In genomic region chr18:44715245-44715644, GRCh38 we compare ENCODE assay signal across 8 cellular contexts. TPM values are rescaled to one million over a fixed set of nuclear protein-coding genes. Genes with fewer than 3 reads are reported as not detected.
A peak's percentile ranks its signal among the peaks of the same experiment; 100 is the strongest.
DNase-seq lines count a peak whose midpoint lies in the region; ATAC-seq and TF ChIP-seq lines count a peak whose summit lies in the region.

No MANE protein-coding gene starts in this region.

- TF ChIP-seq EP300 in Ishikawa (IDR thresholded peaks at IDR 0.05; ENCODE audit: borderline replicate concordance), result no peak
- no peak for TF ChIP-seq EP300 in ovary (IDR thresholded peaks at IDR 0.05)

- no peaks in the 10 kb centered on the region for H3K27me3 ChIP-seq in ovary

- H3K36me3 Mint-ChIP-seq in brain (peaks cover 81% of the 10 kb centered on the region), immature natural killer cell (peaks cover 20 to 44% (median 31%) of the 10 kb centered on the region in 3 donors)
- peaks cover 49% of the 10 kb centered on the region for H3K36me3 Mint-ChIP-seq in stimulated activated effector memory CD8-positive, alpha-beta T cell treated with anti-CD3 and anti-CD28 coated beads, Interleukin-12 subunit alpha, Interleukin-12 subunit beta, amount 100 ng/mL, for 72 hours

- H3K27ac ChIP-seq in ovary, result no peak overlapping the region

- intact Hi-C loops in left colon (cut with DNase I, micrococcal nuclease) (loop anchor here in 1 of 2 donors (10.0 kb wide), 1 partner anchor 1250 kb away; the partner anchor contains the start of gene EPG5), ovary (cut with DNase I) (no loop called here)

- TF ChIP-seq CTCF in brain (conservative IDR thresholded peaks at IDR 0.05) (no peak), ovary (IDR thresholded peaks at IDR 0.05) (no peak)

- H3K4me1 Mint-ChIP-seq in brain, result peaks cover 76% of the 10 kb centered on the region
- H3K4me1 Mint-ChIP-seq in stimulated activated effector memory CD8-positive, alpha-beta T cell treated with anti-CD3 and anti-CD28 coated beads, Interleukin-12 subunit alpha, Interleukin-12 subunit beta, amount 100 ng/mL, for 72 hours, result peaks cover 67% of the 10 kb centered on the region
- H3K4me1 Mint-ChIP-seq in immature natural killer cell, result peaks cover 14 to 35% of the 10 kb centered on the region in 2 donors

- H3K4me1 ChIP-seq in ovary (ENCODE audit: insufficient read depth), result peaks cover 13% of the 10 kb centered on the region

- H3K9me3 Mint-ChIP-seq in brain (peaks cover 0 to 18% (median 8%) of the 10 kb centered on the region in 5 experiments), immature natural killer cell (no peaks in the 10 kb centered on the region)
- no peaks in the 10 kb centered on the region for H3K9me3 Mint-ChIP-seq in stimulated activated effector memory CD8-positive, alpha-beta T cell treated with anti-CD3 and anti-CD28 coated beads, Interleukin-12 subunit alpha, Interleukin-12 subunit beta, amount 100 ng/mL, for 72 hours

- TF ChIP-seq POLR2A in ovary (IDR thresholded peaks at IDR 0.05), result no peak

- no peak for TF ChIP-seq RAD21 in Ishikawa (IDR thresholded peaks at IDR 0.05; ENCODE audit: low read depth)

- DNase-seq in left colon, result peak in 1 of 2 donors; percentile 54
- DNase-seq in stimulated activated effector memory CD8-positive, alpha-beta T cell treated with anti-CD3 and anti-CD28 coated beads, Interleukin-12 subunit alpha, Interleukin-12 subunit beta, amount 100 ng/mL, for 72 hours (ENCODE audit: low spot score in 2 of 2), result no peak
- no peak for DNase-seq in NCI-H524 treated with DMSO at 0.1 percent for 48 hours (lab: John Stamatoyannopoulos, UW)
- no peak for DNase-seq in immature natural killer cell
- DNase-seq in ovary, result no peak

- H3K4me3 Mint-ChIP-seq in brain (peak overlapping the region in 3 of 5 experiments; percentile 21 to 74 (median 72)), immature natural killer cell (no peak overlapping the region)
- H3K4me3 Mint-ChIP-seq in stimulated activated effector memory CD8-positive, alpha-beta T cell treated with anti-CD3 and anti-CD28 coated beads, Interleukin-12 subunit alpha, Interleukin-12 subunit beta, amount 100 ng/mL, for 72 hours, result no peak overlapping the region

- 66 to 87% (median 83%) methylated on average over 7 of the region's 7 CpGs for WGBS in ovary, 3 donors

- ATAC-seq in left colon (peak; percentile 33), GM19351 (IDR thresholded peaks at IDR 0.05; ENCODE audit: unreplicated experiment) (no peak)
- ATAC-seq in stimulated activated effector memory CD8-positive, alpha-beta T cell treated with anti-CD3 and anti-CD28 coated beads, Interleukin-12 subunit alpha, Interleukin-12 subunit beta, amount 100 ng/mL, for 72 hours, result no peak

- no peaks in the 10 kb centered on the region for H3K9me3 ChIP-seq in ovary

- H3K27me3 Mint-ChIP-seq in brain, result no peaks in the 10 kb centered on the region
- H3K27me3 Mint-ChIP-seq in immature natural killer cell (ENCODE audit: low read depth in 3 of 3), result peaks cover 0 to 6% (median 0%) of the 10 kb centered on the region in 3 donors

- peak overlapping the region; percentile 92 to 99 (median 97) for H3K27ac Mint-ChIP-seq in brain
- H3K27ac Mint-ChIP-seq in stimulated activated effector memory CD8-positive, alpha-beta T cell treated with anti-CD3 and anti-CD28 coated beads, Interleukin-12 subunit alpha, Interleukin-12 subunit beta, amount 100 ng/mL, for 72 hours, result peak overlapping the region; percentile 62
- no peak overlapping the region for H3K27ac Mint-ChIP-seq in immature natural killer cell

- H3K36me3 ChIP-seq in ovary, result no peaks in the 10 kb centered on the region

- H3K4me3 ChIP-seq in ovary, result no peak overlapping the region

TF ChIP-seq in Ishikawa, 13 proteins besides CTCF, POLR2A, EP300 and RAD21:
- TF ChIP-seq, protein P1, sequence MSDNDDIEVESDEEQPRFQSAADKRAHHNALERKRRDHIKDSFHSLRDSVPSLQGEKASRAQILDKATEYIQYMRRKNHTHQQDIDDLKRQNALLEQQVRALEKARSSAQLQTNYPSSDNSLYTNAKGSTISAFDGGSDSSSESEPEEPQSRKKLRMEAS (IDR thresholded peaks at IDR 0.05), result no peak
- TF ChIP-seq EGR1 (IDR thresholded peaks at IDR 0.05) (no peak), NFIC (IDR thresholded peaks at IDR 0.05) (no peak), TCF12 (IDR thresholded peaks at IDR 0.05; ENCODE audit: low read depth) (no peak), TEAD4 (IDR thresholded peaks at IDR 0.05) (0 out of 2 replicates have a peak, but pooled peaks have one; percentile 7), FOXM1 (IDR thresholded peaks at IDR 0.05; ENCODE audit: borderline replicate concordance, low read depth) (no peak)

RNA-seq across cellular contexts. Expression of gene SETBP1, which starts 34.6 kb away (rescaled TPM):
- polyA plus RNA-seq in brain (ENCODE audit: insufficient read depth, low read depth, low replicate concordance) (25.7 TPM), immature natural killer cell (1 to 10 TPM in 2 of 3 donors, not detected in 1; 1.2 to 4.3 TPM), ovary (10 to 100 TPM in 1 of 2 donors, 1 to 10 TPM in 1; 7.8 to 12.9 TPM)
- total RNA-seq in left colon (10 to 100 TPM; 10.2 to 21.2 TPM), ovary (10 to 100 TPM; 23.0 to 53.7 (median 33.3) TPM)

Comparison
In these comparisons a context has a peak if more than half of its experiments do, and no peak if none do; other contexts are left out.
1. H3K27ac Mint-ChIP-seq: peak in brain (5 of 5) and stimulated activated effector memory CD8-positive, alpha-beta T cell treated with anti-CD3 and anti-CD28 coated beads, Interleukin-12 subunit alpha, Interleukin-12 subunit beta, amount 100 ng/mL, for 72 hours (single experiment); none in immature natural killer cell (0 of 6).
2. H3K4me3 Mint-ChIP-seq: peak in brain (3 of 5); none in stimulated activated effector memory CD8-positive, alpha-beta T cell treated with anti-CD3 and anti-CD28 coated beads, Interleukin-12 subunit alpha, Interleukin-12 subunit beta, amount 100 ng/mL, for 72 hours (single experiment) and immature natural killer cell (0 of 5).